In the genomic region with DNA sequence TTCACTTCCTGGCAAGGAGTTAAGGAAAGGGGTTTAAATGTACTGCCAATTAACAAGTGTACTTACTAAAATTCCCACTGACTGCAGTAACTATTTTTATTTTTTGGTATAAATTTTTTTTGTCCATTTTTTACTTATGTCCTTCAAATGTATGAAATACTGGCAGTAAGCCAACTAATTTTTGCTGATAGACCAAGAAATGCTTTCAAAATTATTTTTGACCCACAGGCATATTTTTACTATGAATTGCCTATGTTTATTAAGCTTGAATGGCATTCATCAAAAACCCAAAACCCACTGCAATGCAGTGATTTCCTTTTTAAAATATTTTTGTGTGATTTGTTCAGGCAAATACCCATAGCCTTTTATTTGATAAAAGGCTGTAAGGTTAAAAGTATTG, we compare ENCODE assay signal across 12 cellular contexts.
"Had no signal": no experiment of that assay in that cellular context is flagged by ENCODE, and none has a peak within 500 bp of the region (broad histone marks: within the 10 kb centered on the region; RNA-seq: fewer than 3 reads in every experiment).

No MANE protein-coding gene starts in this region.

- H3K27ac ChIP-seq: adrenal gland, lower lobe of right lung, transverse colon had no signal

- H3K4me2 ChIP-seq: smooth muscle cell had no signal

- H3K9me3 ChIP-seq: adrenal gland, lower lobe of right lung, transverse colon had no signal

- DNase-seq: activated CD4-positive, alpha-beta T cell treated with anti-CD3 and anti-CD28 coated beads, Interleukin-2, amount 10 ng/mL, durations not matched to agents 7 days and 5 days; activated CD4-positive, CD25-positive, alpha-beta regulatory T cell; activated CD8-positive, alpha-beta memory T cell treated with anti-CD3 and anti-CD28 coated beads for 24 hours; activated naive CD4-positive, alpha-beta T cell treated with anti-CD3 and anti-CD28 coated beads for 36 hours; adrenal gland; immature natural killer cell; left cardiac atrium; lower lobe of right lung; transverse colon had no signal

- ATAC-seq: activated T-helper 17 cell treated with anti-CD3 and anti-CD28 coated beads, Interleukin-2, amount 50 U/mL, for 72 hours; left cardiac atrium; lower lobe of right lung; stimulated activated effector memory CD8-positive, alpha-beta T cell treated with anti-CD3 and anti-CD28 coated beads, Interleukin-12 subunit alpha, Interleukin-12 subunit beta, amount 100 ng/mL, for 72 hours had no signal

- H3K27me3 ChIP-seq: adrenal gland, transverse colon had no signal

- H3K4me3 ChIP-seq: adrenal gland, lower lobe of right lung, smooth muscle cell, transverse colon had no signal

- H3K4me1 ChIP-seq: lower lobe of right lung, transverse colon had no signal
